9 cellular contexts compared by ENCODE assay signal in genomic region chr10:79346388-79347225, GRCh38. TPM values are rescaled to one million over a fixed set of nuclear protein-coding genes. Genes with fewer than 3 reads are reported as not detected.
DNase-seq lines count a peak whose midpoint lies in the region; ATAC-seq, FAIRE-seq and TF ChIP-seq lines count a peak whose summit lies in the region.
"Had no signal": no experiment of that assay in that cellular context is flagged by ENCODE, and none has a peak within 500 bp of the region (broad histone marks: within the 10 kb centered on the region; RNA-seq: fewer than 3 reads in every experiment).

No MANE protein-coding gene starts in this region.

- H3K4me2 ChIP-seq in OCI-LY1 (ENCODE audit: low read length): peak overlapping the region; percentile 52
- peak overlapping the region; percentile 21 for H3K4me2 ChIP-seq in endothelial cell of umbilical vein (ENCODE audit: insufficient read depth, low read length)

- H3K27me3 ChIP-seq in OCI-LY1 (ENCODE audit: insufficient read depth, low read length): no peaks in the 10 kb centered on the region
- no peaks in the 10 kb centered on the region for H3K27me3 ChIP-seq in endothelial cell of umbilical vein (ENCODE audit: control insufficient read depth in 2 of 2, insufficient read depth in 2 of 2, low read length in 2 of 2)
- no peaks in the 10 kb centered on the region for H3K27me3 ChIP-seq in sigmoid colon
- H3K27me3 ChIP-seq: right atrium auricular region had no signal

- H3K9me2 ChIP-seq in OCI-LY1 (ENCODE audit: low read depth, low read length): no peaks in the 10 kb centered on the region

- peak overlapping the region; percentile 62 for H3K27ac ChIP-seq in OCI-LY1 (ENCODE audit: low read depth, low read length, poor library complexity, severe bottlenecking)
- H3K27ac ChIP-seq in endothelial cell of umbilical vein (ENCODE audit: insufficient read depth, low read depth, low read length): no peak overlapping the region
- H3K27ac ChIP-seq in sigmoid colon: peak overlapping the region in 2 of 4 donors; percentile 85 to 88

- H3K4me3 ChIP-seq in OCI-LY1 (ENCODE audit: low read depth, low read length, poor library complexity, severe bottlenecking): peak overlapping the region; percentile 97
- H3K4me3 ChIP-seq in endothelial cell of umbilical vein (replicated peaks in 1 of 3; ENCODE audit: insufficient read depth in 1 of 3, low read depth in 1 of 3, low read length in 3 of 3): no peak overlapping the region
- H3K4me3 ChIP-seq in sigmoid colon: peak overlapping the region in 2 of 4 donors; percentile 68 to 73

- CTCF ChIA-PET in endothelial cell of umbilical vein (lab: Charles Lee): interaction anchor here (1.3 to 2.4 kb wide), 5 partner anchors 12 to 190 kb away, joined by 4 to 10 read pairs (median 8); no protein-coding TSS in a partner anchor

- TF ChIP-seq POLR2A in endothelial cell of umbilical vein (IDR thresholded peaks at IDR 0.05; ENCODE audit: low read depth, low read length) (no peak), sigmoid colon (IDR thresholded peaks at IDR 0.05) (no peak)

- H4K20me1 ChIP-seq in OCI-LY1 (ENCODE audit: insufficient read depth, low read length) (no peaks in the 10 kb centered on the region), endothelial cell of umbilical vein (replicated peaks; ENCODE audit: control insufficient read depth, extremely low read depth, insufficient read depth, low read length) (no peaks in the 10 kb centered on the region)

- H2AFZ ChIP-seq in OCI-LY1 (ENCODE audit: low read length) (no peak overlapping the region), endothelial cell of umbilical vein (ENCODE audit: low read depth, low read length) (peak overlapping the region; percentile 26)

- no TSS peak for BruUV-seq in endothelial cell of umbilical vein (replicated peaks; lab: Mats Ljungman, UMichigan)

- intact Hi-C loops in endothelial cell of umbilical vein (cut with micrococcal nuclease) (loop anchor here (1.0 to 10.0 kb wide), 5 partner anchors 54 to 592 kb away; no protein-coding TSS in a partner anchor), sigmoid colon (cut with DNase I) (no loop called here)

- peaks cover 24% of the 10 kb centered on the region for H3K4me1 ChIP-seq in OCI-LY1 (ENCODE audit: insufficient read depth, low read length, severe bottlenecking)
- H3K4me1 ChIP-seq in endothelial cell of umbilical vein (ENCODE audit: control insufficient read depth, extremely low read depth, insufficient read depth, low read length): peaks cover 11% of the 10 kb centered on the region
- peaks cover 0 to 31% (median 28%) of the 10 kb centered on the region in 4 donors for H3K4me1 ChIP-seq in sigmoid colon

- WGBS in sigmoid colon, 2 donors: 62 to 72% methylated on average over 12 of the region's 12 CpGs

- FAIRE-seq in endothelial cell of umbilical vein (lab: Jason Lieb, UNC): no peak

- TF ChIP-seq CTCF in OCI-LY1 (IDR thresholded peaks at IDR 0.05; ENCODE audit: low read length) (no peak), endothelial cell of umbilical vein (IDR thresholded peaks at IDR 0.05; ENCODE audit: extremely low read depth in 1 of 2, insufficient read depth in 1 of 2, low read depth in 1 of 2, low read length in 2 of 2) (no peak), sigmoid colon (IDR thresholded peaks at IDR 0.05) (no peak)

- DNase-seq in NCI-H510A (lab: John Stamatoyannopoulos, UW) (peak; percentile 61), NCI-H510A treated with DMSO at 0.1 percent for 48 hours (lab: John Stamatoyannopoulos, UW) (no peak), endothelial cell of umbilical vein (ENCODE audit: low read depth, low spot score) (no peak), sigmoid colon (peak; percentile 71), NOMO-1 (lab: John Stamatoyannopoulos, UW; ENCODE audit: unreplicated experiment in 2 of 2) (no peak), EL (no peak)

- ATAC-seq in HG02840 (IDR thresholded peaks at IDR 0.05; ENCODE audit: low FRiP score, unreplicated experiment): no peak

- dilution Hi-C loops in endothelial cell of umbilical vein (cut with MboI; ENCODE audit: extremely low pct_ligation_motif_present, low sequenced_read_pairs): no loop called here

- no peaks in the 10 kb centered on the region for H3K9me1 ChIP-seq in endothelial cell of umbilical vein (replicated peaks; ENCODE audit: control insufficient read depth, extremely low read depth, insufficient read depth, low read length)

- TF ChIP-seq EP300 in sigmoid colon (IDR thresholded peaks at IDR 0.05): no peak

- POLR2A ChIA-PET in endothelial cell of umbilical vein (lab: Charles Lee): no interaction called here

- H3F3A ChIP-seq in OCI-LY1 (ENCODE audit: insufficient read depth, low read length): no peaks in the 10 kb centered on the region

- H3K36me3 ChIP-seq in OCI-LY1 (ENCODE audit: insufficient read depth, low read length) (peaks cover 34% of the 10 kb centered on the region), endothelial cell of umbilical vein (ENCODE audit: control insufficient read depth in 2 of 2, extremely low read depth in 1 of 2, insufficient read depth in 2 of 2, low read length in 2 of 2) (peaks cover 6 to 17% of the 10 kb centered on the region in 2 experiments), sigmoid colon (peaks cover 13 to 27% (median 19%) of the 10 kb centered on the region in 4 donors)

- H3K9me3 ChIP-seq in OCI-LY1 (ENCODE audit: low read length): no peaks in the 10 kb centered on the region
- no peaks in the 10 kb centered on the region for H3K9me3 ChIP-seq in endothelial cell of umbilical vein (replicated peaks; ENCODE audit: control insufficient read depth, insufficient read depth, low read length)
- H3K9me3 ChIP-seq in sigmoid colon: no peaks in the 10 kb centered on the region
- H3K9me3 ChIP-seq: right atrium auricular region had no signal

- H3K79me2 ChIP-seq in OCI-LY1 (ENCODE audit: insufficient read depth, low read length) (peaks cover 11% of the 10 kb centered on the region), endothelial cell of umbilical vein (ENCODE audit: control insufficient read depth, insufficient read depth, low read length) (peaks cover 20% of the 10 kb centered on the region)

- H3K9ac ChIP-seq in OCI-LY1 (ENCODE audit: low read length): peak overlapping the region; percentile 48; the same call in 1 of the 2 replicates
- H3K9ac ChIP-seq in endothelial cell of umbilical vein (replicated peaks; ENCODE audit: extremely low read depth, insufficient read depth, low read length): no peak overlapping the region

TF ChIP-seq in endothelial cell of umbilical vein, 7 proteins besides CTCF, POLR2A, EP300 and RAD21:
- TF ChIP-seq MYC (IDR thresholded peaks at IDR 0.05; ENCODE audit: low read depth, low read length): no peak
- TF ChIP-seq POLR2AphosphoS5 (IDR thresholded peaks at IDR 0.05; ENCODE audit: insufficient read depth, low read depth, low read length): no peak
- TF ChIP-seq JUN (IDR thresholded peaks at IDR 0.05; ENCODE audit: borderline replicate concordance, insufficient read depth, insufficient read length, low read depth): no peak
- no peak for TF ChIP-seq GATA2 (IDR thresholded peaks at IDR 0.05; ENCODE audit: insufficient read depth, insufficient read length, low read depth, low read length)
- no peak for TF ChIP-seq EZH2 (IDR thresholded peaks at IDR 0.05; ENCODE audit: borderline replicate concordance, low read depth, low read length, severe bottlenecking)
- no peak for TF ChIP-seq FOS (IDR thresholded peaks at IDR 0.05; ENCODE audit: borderline replicate concordance, insufficient read depth, low read length)
- no peak for TF ChIP-seq MAX (IDR thresholded peaks at IDR 0.05; ENCODE audit: insufficient read depth, insufficient read length)
TF ChIP-seq in endothelial cell of umbilical vein: peak in this region for 0.

RNA-seq across cellular contexts. Expression of gene PPIF, which starts 0.7 kb away (rescaled TPM):
- total RNA-seq in endothelial cell of umbilical vein: 42.7 and 51.2 TPM in 2 replicates
- 38.7 and 50.7 TPM in 2 replicates for polyA plus RNA-seq in endothelial cell of umbilical vein
- polyA plus RNA-seq in endothelial cell of umbilical vein (2011; cell fraction: cytosol; rRNA removed): 73.6 and 86.3 TPM in 2 replicates
- 59.8 and 66.8 TPM in 2 replicates for polyA plus RNA-seq in endothelial cell of umbilical vein (2011; cell fraction: nucleus; rRNA removed)
- 60.9 and 70.8 TPM in 2 replicates for polyA plus RNA-seq in endothelial cell of umbilical vein (2012)
- polyA minus RNA-seq in endothelial cell of umbilical vein: 40.4 and 49.0 TPM in 2 replicates
- 79.4 TPM for polyA minus RNA-seq in endothelial cell of umbilical vein (2011; cell fraction: cytosol; rRNA and poly(A)+ RNA removed)
- 27.5 and 31.9 TPM in 2 replicates for polyA minus RNA-seq in endothelial cell of umbilical vein (2011; cell fraction: nucleus; rRNA and poly(A)+ RNA removed)
- 10 to 100 TPM; 26.4 to 48.5 (median 32.5) TPM for total RNA-seq in sigmoid colon
- polyA plus RNA-seq in sigmoid colon: 10 to 100 TPM; 60.7 to 74.9 (median 71.9) TPM

Comparison
In these comparisons a context has a peak if more than half of its experiments do, and no peak if none do; other contexts are left out.
1. DNase-seq: peak in NCI-H510A (single experiment) and sigmoid colon (single experiment); none in NCI-H510A treated with DMSO at 0.1 percent for 48 hours (single experiment), endothelial cell of umbilical vein (single experiment), NOMO-1 (0 of 2) and EL (single experiment).